Comparison of ENCODE assay signal across 7 cellular contexts in the genomic region with DNA sequence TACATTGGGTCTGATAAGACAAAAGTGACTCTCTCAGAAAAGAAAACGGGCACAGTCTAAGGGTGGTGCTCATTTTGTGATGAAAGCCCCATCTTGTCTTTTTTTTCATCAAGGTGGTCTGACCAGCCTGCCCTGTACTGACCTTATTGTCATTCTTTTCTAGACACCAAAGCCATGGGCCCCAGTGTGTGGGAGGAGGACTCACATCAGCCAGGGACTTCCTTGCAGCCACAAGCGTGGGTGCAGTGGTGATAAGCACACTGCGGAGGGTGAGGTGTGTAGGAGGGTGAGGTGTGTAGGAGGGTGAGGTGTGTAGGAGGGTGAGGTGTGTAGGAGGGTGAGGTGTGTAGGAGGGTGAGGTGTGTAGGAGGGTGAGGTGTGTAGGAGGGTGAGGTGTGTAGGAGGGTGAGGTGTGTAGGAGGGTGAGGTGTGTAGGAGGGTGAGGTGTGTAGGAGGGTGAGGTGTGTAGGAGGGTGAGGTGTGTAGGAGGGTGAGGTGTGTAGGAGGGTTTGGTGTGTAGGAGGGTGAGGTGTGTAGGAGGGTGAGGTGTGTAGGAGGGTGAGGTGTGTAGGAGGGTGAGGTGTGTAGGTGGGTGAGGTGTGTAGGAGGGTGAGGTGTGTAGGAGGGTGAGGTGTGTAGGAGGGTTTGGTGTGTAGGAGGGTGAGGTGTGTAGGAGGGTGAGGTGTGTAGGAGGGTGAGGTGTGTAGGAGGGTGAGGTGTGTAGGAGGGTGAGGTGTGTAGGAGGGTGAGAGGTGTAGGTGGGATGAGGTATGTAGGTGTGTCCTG.
DNase-seq lines count a peak whose midpoint lies in the region; FAIRE-seq and TF ChIP-seq lines count a peak whose summit lies in the region.
"Not testable (repeated sequence)": the region's sequence is repeated elsewhere in the genome, so short reads cannot be mapped to it uniquely, and the experiment has no call there.

No MANE protein-coding gene starts in this region.

- CTCF ChIA-PET in HEK293 (lab: Yijun Ruan, JAX), result interaction anchor here (0.7 kb wide), 1 partner anchor 269 kb away, joined by 3 read pairs; no protein-coding TSS in a partner anchor
- CTCF ChIA-PET in activated CD4-positive, alpha-beta memory T cell treated with anti-CD3 and anti-CD28 coated beads, Interleukin-2, amount 10 ng/mL, durations not matched to agents 7 days and 5 days (lab: Charles Lee); activated naive CD4-positive, alpha-beta T cell treated with anti-CD3 and anti-CD28 coated beads for 36 hours (lab: Charles Lee): not testable (repeated sequence)

- H3K4me3 ChIP-seq in HEK293 (ENCODE audit: low read depth, low read length); bronchial epithelial cell (ENCODE audit: low read depth, low read length); parathyroid adenoma (ENCODE audit: low read depth, low read length): not testable (repeated sequence)

- peak; percentile 100 for FAIRE-seq in bronchial epithelial cell (lab: Jason Lieb, UNC)

- H3K27me3 ChIP-seq in bronchial epithelial cell (ENCODE audit: control insufficient read depth, insufficient read depth, low read length); parathyroid adenoma (ENCODE audit: control insufficient read depth, insufficient read depth, low read length): not testable (repeated sequence)

- H3K4me1 ChIP-seq in HEK293 (ENCODE audit: control insufficient read depth, insufficient read depth, low read length); parathyroid adenoma: not testable (repeated sequence)

- H3K4me3 Mint-ChIP-seq in activated CD4-positive, alpha-beta memory T cell treated with anti-CD3 and anti-CD28 coated beads, Interleukin-2, amount 10 ng/mL, durations not matched to agents 7 days and 5 days; activated naive CD4-positive, alpha-beta T cell treated with anti-CD3 and anti-CD28 coated beads for 36 hours: not testable (repeated sequence)
- peak overlapping the region; percentile 49 to 86 (median 82) for H3K4me3 Mint-ChIP-seq in immature natural killer cell
- peak overlapping the region; percentile 62 for H3K4me3 Mint-ChIP-seq in stimulated activated naive CD8-positive, alpha-beta T cell treated with anti-CD3 and anti-CD28 coated beads, Interleukin-15, Interleukin-2, amounts not matched to agents 100 ng/mL and 50 ng/mL, for 24 hours

- POLR2A ChIA-PET in HEK293 (lab: Yijun Ruan, JAX); activated CD4-positive, alpha-beta memory T cell treated with anti-CD3 and anti-CD28 coated beads, Interleukin-2, amount 10 ng/mL, durations not matched to agents 7 days and 5 days (lab: Charles Lee): not testable (repeated sequence)

- not testable (repeated sequence) for H3K27me3 Mint-ChIP-seq in activated CD4-positive, alpha-beta memory T cell treated with anti-CD3 and anti-CD28 coated beads, Interleukin-2, amount 10 ng/mL, durations not matched to agents 7 days and 5 days; activated naive CD4-positive, alpha-beta T cell treated with anti-CD3 and anti-CD28 coated beads for 36 hours (ENCODE audit: low read depth); stimulated activated naive CD8-positive, alpha-beta T cell treated with anti-CD3 and anti-CD28 coated beads, Interleukin-15, Interleukin-2, amounts not matched to agents 100 ng/mL and 50 ng/mL, for 24 hours
- peaks cover 11 to 32% (median 24%) of the 10 kb centered on the region in 3 donors for H3K27me3 Mint-ChIP-seq in immature natural killer cell (ENCODE audit: low read depth in 3 of 3)

- H3K4me1 Mint-ChIP-seq in activated CD4-positive, alpha-beta memory T cell treated with anti-CD3 and anti-CD28 coated beads, Interleukin-2, amount 10 ng/mL, durations not matched to agents 7 days and 5 days, result peaks cover 35% of the 10 kb centered on the region
- H3K4me1 Mint-ChIP-seq in activated naive CD4-positive, alpha-beta T cell treated with anti-CD3 and anti-CD28 coated beads for 36 hours (ENCODE audit: low read depth), result peaks cover 39% of the 10 kb centered on the region
- peaks cover 68 to 86% of the 10 kb centered on the region in 2 donors for H3K4me1 Mint-ChIP-seq in immature natural killer cell
- H3K4me1 Mint-ChIP-seq in stimulated activated naive CD8-positive, alpha-beta T cell treated with anti-CD3 and anti-CD28 coated beads, Interleukin-15, Interleukin-2, amounts not matched to agents 100 ng/mL and 50 ng/mL, for 24 hours (ENCODE audit: low read depth), result peaks cover 53% of the 10 kb centered on the region

- H3K79me2 ChIP-seq in parathyroid adenoma, result not testable (repeated sequence)

- DNase-seq in activated CD4-positive, alpha-beta memory T cell treated with anti-CD3 and anti-CD28 coated beads, Interleukin-2, amount 10 ng/mL, durations not matched to agents 7 days and 5 days, result not testable (repeated sequence)
- peak; percentile 24 for DNase-seq in activated naive CD4-positive, alpha-beta T cell treated with anti-CD3 and anti-CD28 coated beads for 36 hours
- peak; percentile 33 for DNase-seq in bronchial epithelial cell (ENCODE audit: low read depth)
- DNase-seq in immature natural killer cell, result peak; percentile 49 to 64 (median 56)

- peak overlapping the region; percentile 26 for H3K27ac Mint-ChIP-seq in activated CD4-positive, alpha-beta memory T cell treated with anti-CD3 and anti-CD28 coated beads, Interleukin-2, amount 10 ng/mL, durations not matched to agents 7 days and 5 days
- peak overlapping the region; percentile 67 for H3K27ac Mint-ChIP-seq in activated naive CD4-positive, alpha-beta T cell treated with anti-CD3 and anti-CD28 coated beads for 36 hours
- H3K27ac Mint-ChIP-seq in immature natural killer cell, result peak overlapping the region; percentile 77 to 96 (median 96)
- peak overlapping the region; percentile 97 for H3K27ac Mint-ChIP-seq in stimulated activated naive CD8-positive, alpha-beta T cell treated with anti-CD3 and anti-CD28 coated beads, Interleukin-15, Interleukin-2, amounts not matched to agents 100 ng/mL and 50 ng/mL, for 24 hours

- H3K9me3 ChIP-seq in HEK293 (ENCODE audit: control insufficient read depth, insufficient read depth, low read depth, low read length); parathyroid adenoma (ENCODE audit: control insufficient read depth, low read length): not testable (repeated sequence)

- peak overlapping the region; percentile 71 for H2AFZ ChIP-seq in parathyroid adenoma

- not testable (repeated sequence) for TF ChIP-seq CTCF in HEK293 (tag by site-specific recombination; IDR thresholded peaks at IDR 0.05); bronchial epithelial cell (IDR thresholded peaks at IDR 0.05; ENCODE audit: insufficient read depth, low read length, severe bottlenecking); parathyroid adenoma (IDR thresholded peaks at IDR 0.05)

- H3K4me2 ChIP-seq in parathyroid adenoma (ENCODE audit: low read length), result not testable (repeated sequence)

- H3K9ac ChIP-seq in parathyroid adenoma, result not testable (repeated sequence)

- H3K36me3 Mint-ChIP-seq in activated CD4-positive, alpha-beta memory T cell treated with anti-CD3 and anti-CD28 coated beads, Interleukin-2, amount 10 ng/mL, durations not matched to agents 7 days and 5 days (ENCODE audit: low read depth); activated naive CD4-positive, alpha-beta T cell treated with anti-CD3 and anti-CD28 coated beads for 36 hours (ENCODE audit: low read depth); immature natural killer cell; stimulated activated naive CD8-positive, alpha-beta T cell treated with anti-CD3 and anti-CD28 coated beads, Interleukin-15, Interleukin-2, amounts not matched to agents 100 ng/mL and 50 ng/mL, for 24 hours (ENCODE audit: low read depth): not testable (repeated sequence)

- intact Hi-C loops in activated naive CD4-positive, alpha-beta T cell treated with anti-CD3 and anti-CD28 coated beads for 36 hours (cut with micrococcal nuclease), result loop anchor here (5.0 to 10.0 kb wide), 3 partner anchors 146 to 191 kb away; a partner anchor contains a TSS

- not testable (repeated sequence) for H3K27ac ChIP-seq in HEK293 (ENCODE audit: extremely low read depth, low read depth, low read length); parathyroid adenoma

- not testable (repeated sequence) for H3K36me3 ChIP-seq in HEK293 (ENCODE audit: control insufficient read depth in 2 of 2, insufficient read depth in 1 of 2, low read length in 2 of 2); bronchial epithelial cell (ENCODE audit: control insufficient read depth, insufficient read depth, low read length); parathyroid adenoma (ENCODE audit: control insufficient read depth, insufficient read depth, low read length)

- H3K9me3 Mint-ChIP-seq in activated CD4-positive, alpha-beta memory T cell treated with anti-CD3 and anti-CD28 coated beads, Interleukin-2, amount 10 ng/mL, durations not matched to agents 7 days and 5 days, result peaks cover 21% of the 10 kb centered on the region
- peaks cover 10% of the 10 kb centered on the region for H3K9me3 Mint-ChIP-seq in activated naive CD4-positive, alpha-beta T cell treated with anti-CD3 and anti-CD28 coated beads for 36 hours
- H3K9me3 Mint-ChIP-seq in immature natural killer cell, result peaks cover 0 to 14% (median 6%) of the 10 kb centered on the region in 6 donors
- H3K9me3 Mint-ChIP-seq in stimulated activated naive CD8-positive, alpha-beta T cell treated with anti-CD3 and anti-CD28 coated beads, Interleukin-15, Interleukin-2, amounts not matched to agents 100 ng/mL and 50 ng/mL, for 24 hours, result peaks cover 15% of the 10 kb centered on the region

TF ChIP-seq in HEK293, 187 proteins besides CTCF, POLR2A, EP300 and RAD21:
- TF ChIP-seq ZFHX2 (tag by site-specific recombination; conservative IDR thresholded peaks at IDR 0.05) (peak; percentile 76), EGR2 (tag by site-specific recombination; IDR thresholded peaks at IDR 0.05; ENCODE audit: low read depth) (peak; percentile 40; the same call in 1 of the 2 replicates)
- TF ChIP-seq, protein P1, sequence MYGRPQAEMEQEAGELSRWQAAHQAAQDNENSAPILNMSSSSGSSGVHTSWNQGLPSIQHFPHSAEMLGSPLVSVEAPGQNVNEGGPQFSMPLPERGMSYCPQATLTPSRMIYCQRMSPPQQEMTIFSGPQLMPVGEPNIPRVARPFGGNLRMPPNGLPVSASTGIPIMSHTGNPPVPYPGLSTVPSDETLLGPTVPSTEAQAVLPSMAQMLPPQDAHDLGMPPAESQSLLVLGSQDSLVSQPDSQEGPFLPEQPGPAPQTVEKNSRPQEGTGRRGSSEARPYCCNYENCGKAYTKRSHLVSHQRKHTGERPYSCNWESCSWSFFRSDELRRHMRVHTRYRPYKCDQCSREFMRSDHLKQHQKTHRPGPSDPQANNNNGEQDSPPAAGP (tag by site-specific recombination; IDR thresholded peaks at IDR 0.05), result peak; percentile 59

Comparison
In these comparisons a context has a peak if more than half of its experiments do, and no peak if none do; other contexts are left out.
1. H3K27ac Mint-ChIP-seq: peak in every context shown above with its lines; median percentile 97 in stimulated activated naive CD8-positive, alpha-beta T cell treated with anti-CD3 and anti-CD28 coated beads, Interleukin-15, Interleukin-2, amounts not matched to agents 100 ng/mL and 50 ng/mL, for 24 hours; 96 in immature natural killer cell; 67 in activated naive CD4-positive, alpha-beta T cell treated with anti-CD3 and anti-CD28 coated beads for 36 hours; 26 in activated CD4-positive, alpha-beta memory T cell treated with anti-CD3 and anti-CD28 coated beads, Interleukin-2, amount 10 ng/mL, durations not matched to agents 7 days and 5 days.